In genomic region chr10:31923389-31923788, GRCh38 we compare ENCODE assay signal across 24 cellular contexts.
"Had no signal": no experiment of that assay in that cellular context is flagged by ENCODE, and none has a peak within 500 bp of the region (broad histone marks: within the 10 kb centered on the region; RNA-seq: fewer than 3 reads in every experiment).

No MANE protein-coding gene starts in this region.

- H3K27ac Mint-ChIP-seq: T-helper 1 cell treated with Interleukin-12 subunit alpha and Interleukin-12 subunit beta and Interleukin-4 antibody, amounts not matched to agents 30 μg/mL and 1 μg/mL, for 36 hours had no signal

- H3K27me3 Mint-ChIP-seq: T-cell had no signal

- H3K27ac ChIP-seq: HL-60, RWPE1, SJCRH30 had no signal

- H3K4me3 Mint-ChIP-seq: T-cell; T-helper 1 cell treated with Interleukin-12 subunit alpha and Interleukin-12 subunit beta and Interleukin-4 antibody, amounts not matched to agents 30 μg/mL and 1 μg/mL, for 36 hours had no signal

- ATAC-seq: Panc1, PC-3, T-cell had no signal

- H3K4me3 ChIP-seq: SJCRH30 had no signal

- H3K9me3 Mint-ChIP-seq: IgD-negative memory B cell; T-cell; T-helper 1 cell treated with Interleukin-12 subunit alpha and Interleukin-12 subunit beta and Interleukin-4 antibody, amounts not matched to agents 30 μg/mL and 1 μg/mL, for 36 hours had no signal

- H3K27me3 ChIP-seq: SJCRH30 had no signal

- FAIRE-seq: HTR-8/SVneo had no signal

- DNase-seq: KBM-7, NCI-H1092, NCI-H1105 treated with DMSO at 0.1 percent for 48 hours, NCI-H1417 treated with DMSO at 0.1 percent for 48 hours, NCI-H146, NCI-H1694 treated with DMSO at 0.1 percent for 48 hours, NCI-H1930, NCI-H2081, NCI-H2107, NCI-H2227 treated with DMSO at 0.1 percent for 48 hours, NCI-H524, NCI-H526 treated with DMSO at 0.1 percent for 48 hours, NCI-H748 treated with DMSO at 0.1 percent for 48 hours, PC-3, SHP77, SJCRH30, SW 1271, T-cell had no signal
